In the genomic region with DNA sequence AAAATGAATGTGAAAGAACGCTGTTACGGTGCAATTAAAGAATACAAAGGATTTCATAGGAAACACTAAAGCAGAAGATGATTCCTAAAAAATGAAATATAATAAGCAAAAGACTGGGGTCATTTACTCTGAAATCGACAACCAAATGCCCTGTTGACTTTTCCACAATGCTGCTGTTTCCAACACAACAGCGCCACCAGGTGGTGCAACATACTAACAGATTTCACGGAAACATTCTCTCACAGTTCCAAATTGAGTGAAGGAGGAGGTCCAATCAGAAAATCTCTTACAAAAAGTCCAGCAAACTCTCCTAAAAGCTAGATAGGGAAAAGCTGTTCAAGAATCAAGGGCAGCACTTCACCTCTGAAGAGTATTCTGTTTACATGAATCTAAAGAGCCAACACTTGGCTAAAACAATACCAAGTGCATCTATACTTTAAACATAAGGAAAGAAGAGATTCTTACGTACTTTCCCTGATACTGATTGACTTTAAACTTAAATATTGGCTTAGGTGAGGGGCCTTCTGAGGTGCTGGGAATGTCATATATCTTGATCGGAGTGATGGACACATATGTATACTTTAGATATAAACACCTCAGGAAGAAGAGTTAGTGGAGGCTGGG, we compare ENCODE assay signal across 8 cellular contexts. TPM values are rescaled to one million over a fixed set of nuclear protein-coding genes. Genes with fewer than 3 reads are reported as not detected.
DNase-seq lines count a peak whose midpoint lies in the region; ATAC-seq and TF ChIP-seq lines count a peak whose summit lies in the region.

No MANE protein-coding gene starts in this region.

- peaks cover 81% of the 10 kb centered on the region for H3K36me3 Mint-ChIP-seq in activated T-helper 17 cell treated with anti-CD3 and anti-CD28 coated beads, Interleukin-2, amount 50 U/mL, for 72 hours (ENCODE audit: low read depth)

- DNase-seq in ELR (ENCODE audit: low read depth) (peak; percentile 86), M059J (ENCODE audit: low read depth) (peak; percentile 52), SJCRH30 (peak; percentile 61 to 86), globus pallidus (ENCODE audit: low spot score) (peak; percentile 64), ovary (peak; percentile 69 to 85 (median 82)), tibial nerve (ENCODE audit: low spot score in 2 of 2) (peak; percentile 83 to 93)
- peak; percentile 71 for DNase-seq in activated naive CD4-positive, alpha-beta T cell treated with Interleukin-2 at 50 U/mL for 16 hours

- 30 to 33% (median 31%) methylated on average over 7 of the region's 7 CpGs for WGBS in ovary, 3 donors
- 36% methylated on average over 7 of the region's 7 CpGs for WGBS in tibial nerve, 2 donors

- ATAC-seq in activated T-helper 17 cell treated with anti-CD3 and anti-CD28 coated beads, Interleukin-2, amount 50 U/mL, for 72 hours (replicated peaks), result no peak

- H3K36me3 ChIP-seq in SJCRH30, result peaks cover 5% of the 10 kb centered on the region; the same call in 1 of the 2 replicates
- H3K36me3 ChIP-seq in ovary, result no peaks in the 10 kb centered on the region
- H3K36me3 ChIP-seq in tibial nerve, result peaks cover 0 to 25% (median 0%) of the 10 kb centered on the region in 3 donors

- H3K27ac Mint-ChIP-seq in activated T-helper 17 cell treated with anti-CD3 and anti-CD28 coated beads, Interleukin-2, amount 50 U/mL, for 72 hours, result no peak overlapping the region

- TF ChIP-seq POLR2A in ovary (IDR thresholded peaks at IDR 0.05), result no peak
- no peak for TF ChIP-seq POLR2A in tibial nerve (IDR thresholded peaks at IDR 0.05)

- no peak for TF ChIP-seq EP300 in ovary (IDR thresholded peaks at IDR 0.05)
- TF ChIP-seq EP300 in tibial nerve (IDR thresholded peaks at IDR 0.05), result no peak

- H3K4me3 Mint-ChIP-seq in activated T-helper 17 cell treated with anti-CD3 and anti-CD28 coated beads, Interleukin-2, amount 50 U/mL, for 72 hours, result no peak overlapping the region

- peaks cover 6% of the 10 kb centered on the region for H3K4me1 Mint-ChIP-seq in activated T-helper 17 cell treated with anti-CD3 and anti-CD28 coated beads, Interleukin-2, amount 50 U/mL, for 72 hours

- TF ChIP-seq CTCF in ovary (IDR thresholded peaks at IDR 0.05), result peak; percentile 64 to 73 (median 68)
- peak; percentile 75 to 85 (median 79) for TF ChIP-seq CTCF in tibial nerve (IDR thresholded peaks at IDR 0.05)

- H3K4me3 ChIP-seq in SJCRH30, result no peak overlapping the region
- no peak overlapping the region for H3K4me3 ChIP-seq in ovary
- no peak overlapping the region for H3K4me3 ChIP-seq in tibial nerve

- no peaks in the 10 kb centered on the region for H3K4me1 ChIP-seq in SJCRH30
- H3K4me1 ChIP-seq in ovary (ENCODE audit: insufficient read depth), result no peaks in the 10 kb centered on the region
- H3K4me1 ChIP-seq in tibial nerve, result peaks cover 0 to 12% (median 0%) of the 10 kb centered on the region in 4 donors

- H3K27ac ChIP-seq in SJCRH30 (no peak overlapping the region), ovary (no peak overlapping the region), tibial nerve (no peak overlapping the region)

- H3K27me3 Mint-ChIP-seq in activated T-helper 17 cell treated with anti-CD3 and anti-CD28 coated beads, Interleukin-2, amount 50 U/mL, for 72 hours, result no peaks in the 10 kb centered on the region

- H3K27me3 ChIP-seq in SJCRH30 (no peaks in the 10 kb centered on the region), ovary (no peaks in the 10 kb centered on the region), tibial nerve (no peaks in the 10 kb centered on the region)

- no peaks in the 10 kb centered on the region for H3K9me3 ChIP-seq in SJCRH30 (replicated peaks)
- H3K9me3 ChIP-seq in ovary, result no peaks in the 10 kb centered on the region
- H3K9me3 ChIP-seq in tibial nerve, result no peaks in the 10 kb centered on the region

- intact Hi-C loops in ovary (cut with DNase I), result loop anchor here in 3 of 4 donors (5.0 to 10.0 kb wide), 2 partner anchors 202 to 204 kb away; no protein-coding TSS in a partner anchor

- H3K9me3 Mint-ChIP-seq in activated T-helper 17 cell treated with anti-CD3 and anti-CD28 coated beads, Interleukin-2, amount 50 U/mL, for 72 hours, result no peaks in the 10 kb centered on the region

RNA-seq across cellular contexts. Expression of a gene that starts 55.9 kb away (rescaled TPM):
- 5.4 and 11.2 TPM in 2 replicates for total RNA-seq in M059J (2014; rRNA removed; shearing (Covaris generic))
- total RNA-seq in SJCRH30 (2014; rRNA removed; shearing (Covaris generic)), result 21.8 and 22.9 TPM in 2 replicates
- total RNA-seq in ovary (10 to 100 TPM; 12.5 to 22.9 (median 19.6) TPM), tibial nerve (10 to 100 TPM; 23.7 to 27.3 (median 24.7) TPM)
- polyA plus RNA-seq in ovary, result 10 to 100 TPM; 16.8 to 20.9 TPM
- 10 to 100 TPM; 41.5 to 52.4 TPM for total RNA-seq in activated T-helper 17 cell treated with anti-CD3 and anti-CD28 coated beads, Interleukin-2, amount 50 U/mL, for 72 hours
